12 cellular contexts compared by ENCODE assay signal in genomic region chr2:96203130-96204028, GRCh38. TPM values are rescaled to one million over a fixed set of nuclear protein-coding genes. Genes with fewer than 3 reads are reported as not detected.
DNase-seq lines count a peak whose midpoint lies in the region; ATAC-seq and TF ChIP-seq lines count a peak whose summit lies in the region.
"Had no signal": no experiment of that assay in that cellular context is flagged by ENCODE, and none has a peak within 500 bp of the region (broad histone marks: within the 10 kb centered on the region; RNA-seq: fewer than 3 reads in every experiment).

No MANE protein-coding gene starts in this region.

- H3K4me3 ChIP-seq in breast epithelium (peak overlapping the region in 1 of 3 donors; percentile 38), right lobe of liver (no peak overlapping the region), tibial nerve (no peak overlapping the region)

- no peak overlapping the region for H3K27ac Mint-ChIP-seq in MCF 10A (ENCODE audit: low read depth, unreplicated experiment)
- H3K27ac Mint-ChIP-seq in activated naive CD4-positive, alpha-beta T cell treated with anti-CD3 and anti-CD28 coated beads, Interleukin-2, amount 50 U/mL, for 72 hours: peak overlapping the region; percentile 23 to 76

- intact Hi-C loops in breast epithelium (cut with DNase I; ENCODE audit: low total_unique reads): no loop called here
- intact Hi-C loops in MCF 10A (cut with micrococcal nuclease): no loop called here
- intact Hi-C loops in right lobe of liver (cut with DNase I): no loop called here

- CTCF ChIA-PET in MCF 10A (lab: Yijun Ruan, JAX): interaction anchor here (0.6 to 4.8 kb wide), 6 partner anchors 8 to 599 kb away, joined by 3 to 37 read pairs (median 6); no protein-coding TSS in a partner anchor

- H3K36me3 ChIP-seq in breast epithelium: no peaks in the 10 kb centered on the region
- H3K36me3 ChIP-seq in right lobe of liver: no peaks in the 10 kb centered on the region
- H3K36me3 ChIP-seq in tibial nerve: no peaks in the 10 kb centered on the region

- H3K36me3 Mint-ChIP-seq in MCF 10A (ENCODE audit: insufficient read depth, unreplicated experiment): peaks cover 15% of the 10 kb centered on the region
- peaks cover 21 to 29% of the 10 kb centered on the region in 2 donors for H3K36me3 Mint-ChIP-seq in activated naive CD4-positive, alpha-beta T cell treated with anti-CD3 and anti-CD28 coated beads, Interleukin-2, amount 50 U/mL, for 72 hours

- H3K9me3 Mint-ChIP-seq in MCF 10A (ENCODE audit: unreplicated experiment): no peaks in the 10 kb centered on the region
- H3K9me3 Mint-ChIP-seq in activated naive CD4-positive, alpha-beta T cell treated with anti-CD3 and anti-CD28 coated beads, Interleukin-2, amount 50 U/mL, for 72 hours: no peaks in the 10 kb centered on the region

- no peak for TF ChIP-seq EP300 in tibial nerve (IDR thresholded peaks at IDR 0.05)

- no peak overlapping the region for H3K4me3 Mint-ChIP-seq in MCF 10A (ENCODE audit: unreplicated experiment)

- TF ChIP-seq CTCF in breast epithelium (IDR thresholded peaks at IDR 0.05) (no peak), MCF 10A (IDR thresholded peaks at IDR 0.05; ENCODE audit: unreplicated experiment) (no peak), right lobe of liver (IDR thresholded peaks at IDR 0.05) (no peak), tibial nerve (IDR thresholded peaks at IDR 0.05) (no peak)

- H3K4me1 Mint-ChIP-seq in MCF 10A (ENCODE audit: insufficient read depth, unreplicated experiment): peaks cover 38% of the 10 kb centered on the region

- POLR2A ChIA-PET in MCF 10A (lab: Yijun Ruan, JAX): interaction anchor here (0.7 to 1.1 kb wide), 2 partner anchors 64 to 70 kb away, joined by 3 read pairs; no protein-coding TSS in a partner anchor

- H3K27ac ChIP-seq in breast epithelium: peak overlapping the region; percentile 73 to 75
- peak overlapping the region in 2 of 3 donors; percentile 34 to 39 for H3K27ac ChIP-seq in right lobe of liver
- peak overlapping the region in 3 of 4 donors; percentile 40 to 76 (median 66) for H3K27ac ChIP-seq in tibial nerve

- 68% methylated on average over 9 of the region's 9 CpGs for whole genome bisulfite sequencing in right lobe of liver (ENCODE audit: insufficient coverage, low coverage, low lambda C conversion rate, missing lambda C conversion rate)
- 67 to 74% methylated on average over 9 of the region's 9 CpGs for WGBS in tibial nerve, 2 donors

- H3K27me3 ChIP-seq in breast epithelium (no peaks in the 10 kb centered on the region), right lobe of liver (no peaks in the 10 kb centered on the region), tibial nerve (no peaks in the 10 kb centered on the region)

- BruUV-seq in MCF 10A (replicated peaks; lab: Mats Ljungman, UMichigan): no TSS peak

- peaks cover 3 to 21% of the 10 kb centered on the region in 2 donors for H3K4me1 ChIP-seq in breast epithelium
- H3K4me1 ChIP-seq in right lobe of liver: peaks cover 0 to 85% (median 24%) of the 10 kb centered on the region in 4 donors
- peaks cover 0 to 91% (median 71%) of the 10 kb centered on the region in 4 donors for H3K4me1 ChIP-seq in tibial nerve

- H3K27me3 Mint-ChIP-seq in MCF 10A (ENCODE audit: insufficient read depth, unreplicated experiment): no peaks in the 10 kb centered on the region

- H3K9me3 ChIP-seq in breast epithelium (no peaks in the 10 kb centered on the region), right lobe of liver (no peaks in the 10 kb centered on the region), tibial nerve (no peaks in the 10 kb centered on the region)

- DNase-seq in breast epithelium (ENCODE audit: low spot score in 2 of 2) (no peak), MCF 10A (ENCODE audit: unreplicated experiment) (no peak), right lobe of liver (no peak), tibial nerve (ENCODE audit: low spot score in 2 of 2) (no peak), NCI-H1105 treated with DMSO at 0.1 percent for 48 hours (lab: John Stamatoyannopoulos, UW) (no peak)
- DNase-seq in activated naive CD4-positive, alpha-beta T cell treated with anti-CD3 and anti-CD28 coated beads, Interleukin-2, amount 50 U/mL, for 72 hours (ENCODE audit: low spot score in 2 of 2): no peak
- DNase-seq: activated CD4-positive, alpha-beta T cell treated with anti-CD3 and anti-CD28 coated beads for 48 hours; AML-193; occipital lobe; stimulated activated naive CD4-positive, alpha-beta T cell had no signal

- no peak for TF ChIP-seq POLR2A in breast epithelium (IDR thresholded peaks at IDR 0.05)
- no peak for TF ChIP-seq POLR2A in right lobe of liver (IDR thresholded peaks at IDR 0.05)
- no peak for TF ChIP-seq POLR2A in tibial nerve (IDR thresholded peaks at IDR 0.05)

- ATAC-seq in activated naive CD4-positive, alpha-beta T cell treated with anti-CD3 and anti-CD28 coated beads, Interleukin-2, amount 50 U/mL, for 72 hours: no peak
- ATAC-seq in right lobe of liver: no peak
- no peak for ATAC-seq in GM19035 (IDR thresholded peaks at IDR 0.05; ENCODE audit: unreplicated experiment)
- no peak for ATAC-seq in HG03439 (IDR thresholded peaks at IDR 0.05; ENCODE audit: unreplicated experiment)

RNA-seq across cellular contexts. Expression of gene STARD7, which starts 5.2 kb away (rescaled TPM):
- 100 to 1,000 TPM in 1 of 3 donors, 10 to 100 TPM in 2; 84.9 to 133 (median 96.3) TPM for total RNA-seq in breast epithelium
- total RNA-seq in MCF 10A (2022): 84.1 and 105 TPM in 2 replicates
- total RNA-seq in activated naive CD4-positive, alpha-beta T cell treated with anti-CD3 and anti-CD28 coated beads, Interleukin-2, amount 50 U/mL, for 72 hours: 100 to 1,000 TPM in 1 of 2 donors, 10 to 100 TPM in 1; 82.9 to 159 TPM
- total RNA-seq in right lobe of liver: 10 to 100 TPM; 52.8 to 83.9 (median 65.4) TPM
- total RNA-seq in tibial nerve: 100 to 1,000 TPM in 1 of 4 donors, 10 to 100 TPM in 3; 77.3 to 111 (median 85.0) TPM

RNA-seq across cellular contexts. Expression of gene DUSP2, which starts 58.1 kb away (rescaled TPM):
- 10 to 100 TPM in 2 of 3 donors, 1 to 10 TPM in 1; 1.9 to 57.5 (median 12.8) TPM for total RNA-seq in breast epithelium
- 1.3 and 3.3 TPM in 2 replicates for total RNA-seq in MCF 10A (2022)
- 100 to 1,000 TPM; 202 to 218 TPM for total RNA-seq in activated naive CD4-positive, alpha-beta T cell treated with anti-CD3 and anti-CD28 coated beads, Interleukin-2, amount 50 U/mL, for 72 hours
- total RNA-seq in right lobe of liver: 1 to 10 TPM in 5 of 6 experiments, under 1 TPM in 1; 0.44 to 2.5 (median 1.2) TPM
- total RNA-seq in tibial nerve: 10 to 100 TPM; 14.0 to 21.1 (median 15.6) TPM
